1 cellular context compared by ENCODE assay signal in genomic region chr14:103920981-103921854, GRCh38.
A peak's percentile ranks its signal among the peaks of the same experiment; 100 is the strongest.
TF ChIP-seq lines count a peak whose summit lies in the region.

No MANE protein-coding gene starts in this region.

TF ChIP-seq in HEK293, 187 proteins besides CTCF, POLR2A, EP300 and RAD21 (continued from another document and continues in another):
- TF ChIP-seq ZBTB11 (tag by site-specific recombination; conservative IDR thresholded peaks at IDR 0.05; ENCODE audit: low read depth): peak; percentile 66; the same call in 1 of the 2 replicates
- no peak for TF ChIP-seq ZNF404 (tag by site-specific recombination; IDR thresholded peaks at IDR 0.05)
- no peak for TF ChIP-seq ZNF701 (tag by site-specific recombination; IDR thresholded peaks at IDR 0.05)
- TF ChIP-seq PRDM10 (tag by site-specific recombination; IDR thresholded peaks at IDR 0.05): peak; percentile 42; the same call in 1 of the 2 replicates
- TF ChIP-seq ZNF843 (tag by site-specific recombination; IDR thresholded peaks at IDR 0.05): no peak; the same call in 1 of the 2 replicates
- TF ChIP-seq ZNF433 (tag by site-specific recombination; IDR thresholded peaks at IDR 0.05; ENCODE audit: low read depth): no peak
- TF ChIP-seq TSHZ1 (tag by site-specific recombination; IDR thresholded peaks at IDR 0.05; ENCODE audit: borderline replicate concordance): 0 out of 2 replicates have a peak, but pooled peaks have one; percentile 12
- no peak; the same call in 1 of the 2 replicates for TF ChIP-seq ZNF10 (tag by site-specific recombination; IDR thresholded peaks at IDR 0.05)
- TF ChIP-seq ZBTB26 (tag by site-specific recombination; optimal IDR thresholded peaks at IDR 0.05): peak; percentile 56
- 0 out of 2 replicates have a peak, but pooled peaks have one; percentile 37 for TF ChIP-seq ZBTB10 (tag by site-specific recombination; IDR thresholded peaks at IDR 0.05)
- no peak for TF ChIP-seq ZNF138 (tag by site-specific recombination; IDR thresholded peaks at IDR 0.05; ENCODE audit: borderline replicate concordance)
- TF ChIP-seq ZNF677 (tag by site-specific recombination; IDR thresholded peaks at IDR 0.05): no peak
- TF ChIP-seq OSR2 (tag by site-specific recombination; IDR thresholded peaks at IDR 0.05): no peak
- TF ChIP-seq ZNF416 (tag by site-specific recombination; IDR thresholded peaks at IDR 0.05): no peak
- no peak for TF ChIP-seq ZNF548 (tag by site-specific recombination; IDR thresholded peaks at IDR 0.05)
- TF ChIP-seq ZNF513 (tag by site-specific recombination; IDR thresholded peaks at IDR 0.05): no peak
- no peak for TF ChIP-seq ZNF776 (tag by site-specific recombination; IDR thresholded peaks at IDR 0.05; ENCODE audit: borderline replicate concordance)
- TF ChIP-seq ZNF221 (tag by site-specific recombination; IDR thresholded peaks at IDR 0.05; ENCODE audit: borderline replicate concordance): no peak
- no peak for TF ChIP-seq ZNF121 (tag by site-specific recombination; IDR thresholded peaks at IDR 0.05)
- no peak for TF ChIP-seq ZNF112 (tag by site-specific recombination; IDR thresholded peaks at IDR 0.05)
- peak; percentile 53; the same call in 1 of the 2 replicates for TF ChIP-seq ZNF335 (tag by site-specific recombination; conservative IDR thresholded peaks at IDR 0.05)
- no peak for TF ChIP-seq ZNF830 (tag by site-specific recombination; IDR thresholded peaks at IDR 0.05; ENCODE audit: low read depth)
- no peak for TF ChIP-seq ZNF174 (tag by site-specific recombination; IDR thresholded peaks at IDR 0.05)
- no peak for TF ChIP-seq HOXD13 (CRISPR knock-in tag; IDR thresholded peaks at IDR 0.05; ENCODE audit: borderline replicate concordance)
- TF ChIP-seq ZNF768 (tag by site-specific recombination; IDR thresholded peaks at IDR 0.05): no peak
- TF ChIP-seq ZNF175 (tag by site-specific recombination; IDR thresholded peaks at IDR 0.05): no peak
- no peak for TF ChIP-seq ZNF488 (tag by site-specific recombination; IDR thresholded peaks at IDR 0.05)
- TF ChIP-seq ZNF362 (tag by site-specific recombination; IDR thresholded peaks at IDR 0.05): no peak
- peak; percentile 67; the same call in 1 of the 2 replicates for TF ChIP-seq ZFP37 (tag by site-specific recombination; IDR thresholded peaks at IDR 0.05)
- no peak for TF ChIP-seq ZSCAN5A (tag by site-specific recombination; IDR thresholded peaks at IDR 0.05)
- TF ChIP-seq SP7 (tag by site-specific recombination; IDR thresholded peaks at IDR 0.05): peak; percentile 58; the same call in 1 of the 2 replicates
- TF ChIP-seq ZNF324 (tag by site-specific recombination; IDR thresholded peaks at IDR 0.05): peak; percentile 79; the same call in 1 of the 2 replicates
- no peak for TF ChIP-seq ZNF132 (tag by site-specific recombination; IDR thresholded peaks at IDR 0.05; ENCODE audit: borderline replicate concordance)
- no peak for TF ChIP-seq MYNN (tag by site-specific recombination; IDR thresholded peaks at IDR 0.05; ENCODE audit: borderline replicate concordance)
- TF ChIP-seq ELK4 (IDR thresholded peaks at IDR 0.05; ENCODE audit: borderline replicate concordance, low read depth, low read length): 0 out of 2 replicates have a peak, but pooled peaks have one; percentile 36
- TF ChIP-seq ZNF37A (tag by site-specific recombination; IDR thresholded peaks at IDR 0.05): no peak
- no peak for TF ChIP-seq ZNF747 (tag by site-specific recombination; IDR thresholded peaks at IDR 0.05)
- TF ChIP-seq WT1 (tag by site-specific recombination; IDR thresholded peaks at IDR 0.05): peak; percentile 32; the same call in 1 of the 2 replicates
